8 cellular contexts compared by ENCODE assay signal in genomic region chr17:30921544-30922196, GRCh38. TPM values are rescaled to one million over a fixed set of nuclear protein-coding genes. Genes with fewer than 3 reads are reported as not detected.
DNase-seq lines count a peak whose midpoint lies in the region; ATAC-seq lines count a peak whose summit lies in the region.

TSS of gene ADAP2 (plus strand) at chr17:30921945. CDS start at chr17:30922015, 70 bp downstream.

- peak within 1 kb of the TSS; percentile 72 for H3K4me2 ChIP-seq in Karpas-422 (ENCODE audit: low read depth, low read length, poor library complexity, severe bottlenecking)

- H3K27me3 ChIP-seq in Karpas-422 (ENCODE audit: low read length), result no peaks in the 10 kb centered on the region

- peak within 1 kb of the TSS; percentile 64 for H3K4me3 ChIP-seq in Karpas-422 (ENCODE audit: low read length)

- POLR2A ChIA-PET in activated naive CD8-positive, alpha-beta T cell treated with anti-CD3 and anti-CD28 coated beads, Interleukin-2, amount 10 ng/mL, durations not matched to agents 7 days and 5 days (lab: Charles Lee), result no interaction called here

- no peaks in the 10 kb centered on the region for H3K9me3 ChIP-seq in Karpas-422 (ENCODE audit: low read length)

- peaks cover 5% of the 10 kb centered on the region for H3K4me1 Mint-ChIP-seq in activated naive CD8-positive, alpha-beta T cell treated with anti-CD3 and anti-CD28 coated beads, Interleukin-2, amount 10 ng/mL, durations not matched to agents 7 days and 5 days

- H3K79me2 ChIP-seq in Karpas-422 (ENCODE audit: low read length), result no peaks in the 10 kb centered on the region

- ATAC-seq in activated naive CD8-positive, alpha-beta T cell treated with anti-CD3 and anti-CD28 coated beads, Interleukin-2, amount 10 ng/mL, durations not matched to agents 7 days and 5 days (ENCODE audit: low read depth), result peak; percentile 41
- ATAC-seq in left ventricle myocardium superior (peak; percentile 92), GM19035 (IDR thresholded peaks at IDR 0.05; ENCODE audit: unreplicated experiment) (no peak), GM19324 (IDR thresholded peaks at IDR 0.05; ENCODE audit: low FRiP score, unreplicated experiment) (no peak)

- intact Hi-C loops in left ventricle myocardium superior (cut with micrococcal nuclease), result no loop called here

- DNase-seq in ELF-1 (ENCODE audit: low read depth, low spot score) (peak; percentile 30), Karpas-422 (peak; percentile 75), left ventricle myocardium superior (peak; percentile 80), pons (ENCODE audit: low spot score) (peak; percentile 40), NK-92 (lab: John Stamatoyannopoulos, UW; ENCODE audit: unreplicated experiment) (no peak)
- DNase-seq in activated naive CD8-positive, alpha-beta T cell treated with anti-CD3 and anti-CD28 coated beads, Interleukin-2, amount 10 ng/mL, durations not matched to agents 7 days and 5 days, result peak; percentile 35

- no peaks in the 10 kb centered on the region for H4K20me1 ChIP-seq in Karpas-422 (ENCODE audit: insufficient read depth, low read depth, low read length)

- H3K36me3 ChIP-seq in Karpas-422 (ENCODE audit: insufficient read depth, low read length), result no peaks in the 10 kb centered on the region

- H3K4me1 ChIP-seq in Karpas-422 (ENCODE audit: low read length), result peaks cover 18% of the 10 kb centered on the region

- no peaks in the 10 kb centered on the region for H3K9me2 ChIP-seq in Karpas-422 (replicated peaks; ENCODE audit: insufficient read depth, low read length)

- H3K36me3 Mint-ChIP-seq in activated naive CD8-positive, alpha-beta T cell treated with anti-CD3 and anti-CD28 coated beads, Interleukin-2, amount 10 ng/mL, durations not matched to agents 7 days and 5 days, result no peaks in the 10 kb centered on the region

- H3K27ac Mint-ChIP-seq in activated naive CD8-positive, alpha-beta T cell treated with anti-CD3 and anti-CD28 coated beads, Interleukin-2, amount 10 ng/mL, durations not matched to agents 7 days and 5 days, result no peak within 1 kb of the TSS

- H3K9ac ChIP-seq in Karpas-422 (ENCODE audit: low read length), result peak within 1 kb of the TSS; percentile 64

- no peaks in the 10 kb centered on the region for H3K9me3 Mint-ChIP-seq in activated naive CD8-positive, alpha-beta T cell treated with anti-CD3 and anti-CD28 coated beads, Interleukin-2, amount 10 ng/mL, durations not matched to agents 7 days and 5 days

- H3K27ac ChIP-seq in Karpas-422 (ENCODE audit: low read length), result no peak within 1 kb of the TSS

- H3K4me3 Mint-ChIP-seq in activated naive CD8-positive, alpha-beta T cell treated with anti-CD3 and anti-CD28 coated beads, Interleukin-2, amount 10 ng/mL, durations not matched to agents 7 days and 5 days, result peak within 1 kb of the TSS; percentile 63

- H3K27me3 Mint-ChIP-seq in activated naive CD8-positive, alpha-beta T cell treated with anti-CD3 and anti-CD28 coated beads, Interleukin-2, amount 10 ng/mL, durations not matched to agents 7 days and 5 days, result peaks cover 63% of the 10 kb centered on the region

- H2AFZ ChIP-seq in Karpas-422 (ENCODE audit: low read length), result peak within 1 kb of the TSS; percentile 62

RNA-seq across cellular contexts. Expression of gene ADAP2, which starts in this region (rescaled TPM):
- total RNA-seq in Karpas-422 (2014; rRNA removed; shearing (Covaris generic); ENCODE audit: low replicate concordance), result 3.3 and 5.0 TPM in 2 replicates
- total RNA-seq in activated naive CD8-positive, alpha-beta T cell treated with anti-CD3 and anti-CD28 coated beads, Interleukin-2, amount 10 ng/mL, durations not matched to agents 7 days and 5 days, result 1 to 10 TPM; 2.2 to 2.4 TPM
- 8.0 TPM for total RNA-seq in left ventricle myocardium superior

Comparison
In these comparisons a context has a peak if more than half of its experiments do, and no peak if none do; other contexts are left out.
1. ATAC-seq: peak in activated naive CD8-positive, alpha-beta T cell treated with anti-CD3 and anti-CD28 coated beads, Interleukin-2, amount 10 ng/mL, durations not matched to agents 7 days and 5 days (single experiment) and left ventricle myocardium superior (single experiment); none in GM19035 (single experiment) and GM19324 (single experiment).